ENCODE assay signal across 1 cellular context in the genomic region with DNA sequence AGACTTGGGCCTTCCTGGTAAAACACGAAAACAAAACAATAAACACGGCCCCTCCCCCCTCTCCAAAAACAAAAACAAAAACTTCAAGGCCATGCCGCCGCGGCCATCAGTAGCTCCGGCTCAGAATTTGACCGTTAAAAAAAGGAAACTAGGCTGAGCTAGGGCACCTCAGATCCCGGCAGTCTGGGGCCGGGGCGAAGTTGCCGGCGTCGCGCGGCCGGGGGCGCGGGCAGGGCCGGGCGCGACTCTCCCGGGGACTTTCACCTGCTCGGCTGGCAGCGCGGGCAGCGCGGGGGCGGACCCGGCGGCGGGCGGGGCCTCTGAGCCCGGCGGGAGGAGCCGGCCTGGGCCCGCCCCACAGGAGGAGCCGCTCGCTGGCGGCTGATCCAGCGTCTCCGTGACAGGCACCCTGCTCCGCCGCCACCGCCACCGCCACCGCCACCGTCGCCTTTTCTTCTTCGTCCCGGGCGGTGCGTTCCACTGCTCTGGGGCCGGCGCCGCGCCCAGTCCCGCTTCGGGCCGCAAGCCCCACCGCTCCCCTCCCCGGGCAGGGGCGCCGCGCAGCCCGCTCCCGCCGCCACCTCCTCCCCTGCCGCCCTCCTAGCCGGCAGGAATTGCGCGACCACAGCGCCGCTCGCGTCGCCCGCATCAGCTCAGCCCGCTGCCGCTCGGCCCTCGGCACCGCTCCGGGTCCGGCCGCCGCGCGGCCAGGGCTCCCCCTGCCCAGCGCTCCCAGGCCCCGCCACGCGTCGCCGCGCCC.
TF ChIP-seq lines count a peak whose summit lies in the region.

NOS1AP (plus strand) TSS at position 358 of the 760 bp plus-strand sequence. CDS start 487 bp downstream, outside the sequence.

TF ChIP-seq in HepG2, 621 proteins besides CTCF, POLR2A, EP300 and RAD21 (continued from another document and continues in another):
- TF ChIP-seq, protein P1, sequence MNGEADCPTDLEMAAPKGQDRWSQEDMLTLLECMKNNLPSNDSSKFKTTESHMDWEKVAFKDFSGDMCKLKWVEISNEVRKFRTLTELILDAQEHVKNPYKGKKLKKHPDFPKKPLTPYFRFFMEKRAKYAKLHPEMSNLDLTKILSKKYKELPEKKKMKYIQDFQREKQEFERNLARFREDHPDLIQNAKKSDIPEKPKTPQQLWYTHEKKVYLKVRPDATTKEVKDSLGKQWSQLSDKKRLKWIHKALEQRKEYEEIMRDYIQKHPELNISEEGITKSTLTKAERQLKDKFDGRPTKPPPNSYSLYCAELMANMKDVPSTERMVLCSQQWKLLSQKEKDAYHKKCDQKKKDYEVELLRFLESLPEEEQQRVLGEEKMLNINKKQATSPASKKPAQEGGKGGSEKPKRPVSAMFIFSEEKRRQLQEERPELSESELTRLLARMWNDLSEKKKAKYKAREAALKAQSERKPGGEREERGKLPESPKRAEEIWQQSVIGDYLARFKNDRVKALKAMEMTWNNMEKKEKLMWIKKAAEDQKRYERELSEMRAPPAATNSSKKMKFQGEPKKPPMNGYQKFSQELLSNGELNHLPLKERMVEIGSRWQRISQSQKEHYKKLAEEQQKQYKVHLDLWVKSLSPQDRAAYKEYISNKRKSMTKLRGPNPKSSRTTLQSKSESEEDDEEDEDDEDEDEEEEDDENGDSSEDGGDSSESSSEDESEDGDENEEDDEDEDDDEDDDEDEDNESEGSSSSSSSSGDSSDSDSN (CRISPR knock-in tag; IDR thresholded peaks at IDR 0.05): peak; percentile 77; the same call in 1 of the 2 replicates
- TF ChIP-seq YY1 (IDR thresholded peaks at IDR 0.05; ENCODE audit: insufficient read depth, insufficient replicate concordance, low read depth, low read length) (peak; percentile 39), ZMAT3 (CRISPR knock-in tag; conservative IDR thresholded peaks at IDR 0.05) (0 out of 2 replicates have a peak, but pooled peaks have one; percentile 25), ZNF619 (CRISPR knock-in tag; IDR thresholded peaks at IDR 0.05) (no peak), KAT8 (CRISPR knock-in tag; IDR thresholded peaks at IDR 0.05) (0 out of 2 replicates have a peak, but pooled peaks have one; percentile 38), REL (CRISPR knock-in tag; conservative IDR thresholded peaks at IDR 0.05) (no peak), CSRNP1 (CRISPR knock-in tag; IDR thresholded peaks at IDR 0.05) (no peak), PAX8 (CRISPR knock-in tag; IDR thresholded peaks at IDR 0.05; ENCODE audit: borderline replicate concordance) (peak; percentile 45; the same call in 1 of the 2 replicates), POLR2AphosphoS5 (IDR thresholded peaks at IDR 0.05; ENCODE audit: low read depth, low read length) (peak; percentile 63), PHF20 (CRISPR knock-in tag; IDR thresholded peaks at IDR 0.05) (0 out of 2 replicates have a peak, but pooled peaks have one; percentile 22), ZMYM3 (CRISPR knock-in tag; IDR thresholded peaks at IDR 0.05) (no peak), STAG1 (CRISPR knock-in tag; IDR thresholded peaks at IDR 0.05) (0 out of 2 replicates have a peak, but pooled peaks have one; percentile 8), ZNF558 (CRISPR knock-in tag; IDR thresholded peaks at IDR 0.05; ENCODE audit: borderline replicate concordance) (peak; percentile 60; the same call in 1 of the 2 replicates), MED1 (CRISPR knock-in tag; IDR thresholded peaks at IDR 0.05) (peak; percentile 26; the same call in 1 of the 2 replicates), ZNF205 (CRISPR knock-in tag; IDR thresholded peaks at IDR 0.05) (0 out of 2 replicates have a peak, but pooled peaks have one; percentile 32), ZNF350 (CRISPR knock-in tag; IDR thresholded peaks at IDR 0.05; ENCODE audit: borderline replicate concordance, low read depth) (no peak), FOXP4 (CRISPR knock-in tag; IDR thresholded peaks at IDR 0.05) (peak; percentile 53), ARNT2 (CRISPR knock-in tag; IDR thresholded peaks at IDR 0.05; ENCODE audit: low read depth) (peak; percentile 62), MBD4 (IDR thresholded peaks at IDR 0.05; ENCODE audit: borderline replicate concordance, low read length) (no peak), HMG20A (CRISPR knock-in tag; IDR thresholded peaks at IDR 0.05; ENCODE audit: borderline replicate concordance) (0 out of 2 replicates have a peak, but pooled peaks have one; percentile 13), POLR2G (IDR thresholded peaks at IDR 0.05; ENCODE audit: low read depth, low read length) (peak; percentile 74), ZGPAT (CRISPR knock-in tag; IDR thresholded peaks at IDR 0.05) (peak; percentile 51; the same call in 1 of the 2 replicates), ATF7-NPFF (CRISPR knock-in tag; IDR thresholded peaks at IDR 0.05; ENCODE audit: low read depth) (peak; percentile 86; the same call in 1 of the 2 replicates), SPEN (CRISPR knock-in tag; IDR thresholded peaks at IDR 0.05; ENCODE audit: low read depth) (peak; percentile 36; the same call in 1 of the 2 replicates), ZNF337 (CRISPR knock-in tag; IDR thresholded peaks at IDR 0.05; ENCODE audit: borderline replicate concordance, low read depth) (no peak), HNRNPLL (IDR thresholded peaks at IDR 0.05; ENCODE audit: low read depth, low read length, poor library complexity, severe bottlenecking) (peak; percentile 78), TMF1 (CRISPR knock-in tag; IDR thresholded peaks at IDR 0.05; ENCODE audit: low read depth) (peak; percentile 76; the same call in 1 of the 2 replicates), ZNF431 (CRISPR knock-in tag; IDR thresholded peaks at IDR 0.05; ENCODE audit: borderline replicate concordance, low read depth) (0 out of 2 replicates have a peak, but pooled peaks have one; percentile 67), ZBTB26 (CRISPR knock-in tag; IDR thresholded peaks at IDR 0.05; ENCODE audit: borderline replicate concordance) (no peak), HDAC1 (CRISPR knock-in tag; IDR thresholded peaks at IDR 0.05) (peak; percentile 43; the same call in 1 of the 2 replicates), KAT7 (CRISPR knock-in tag; IDR thresholded peaks at IDR 0.05; ENCODE audit: borderline replicate concordance) (0 out of 2 replicates have a peak, but pooled peaks have one; percentile 9), TAF1 (CRISPR knock-in tag; IDR thresholded peaks at IDR 0.05) (peak; percentile 28; the same call in 1 of the 2 replicates), ZNF691 (CRISPR knock-in tag; IDR thresholded peaks at IDR 0.05; ENCODE audit: borderline replicate concordance, low read depth) (no peak), CHCHD3 (CRISPR knock-in tag; IDR thresholded peaks at IDR 0.05) (0 out of 2 replicates have a peak, but pooled peaks have one; percentile 19), EEA1 (CRISPR knock-in tag; IDR thresholded peaks at IDR 0.05; ENCODE audit: borderline replicate concordance) (peak; percentile 30; the same call in 1 of the 2 replicates), SKI (IDR thresholded peaks at IDR 0.05; ENCODE audit: partially characterized antibody) (peak; percentile 55), GABPB1 (CRISPR knock-in tag; IDR thresholded peaks at IDR 0.05) (peak; percentile 32; the same call in 1 of the 2 replicates), DNMT1 (CRISPR knock-in tag; IDR thresholded peaks at IDR 0.05) (peak; percentile 83; the same call in 1 of the 2 replicates)
- TF ChIP-seq, protein P2, sequence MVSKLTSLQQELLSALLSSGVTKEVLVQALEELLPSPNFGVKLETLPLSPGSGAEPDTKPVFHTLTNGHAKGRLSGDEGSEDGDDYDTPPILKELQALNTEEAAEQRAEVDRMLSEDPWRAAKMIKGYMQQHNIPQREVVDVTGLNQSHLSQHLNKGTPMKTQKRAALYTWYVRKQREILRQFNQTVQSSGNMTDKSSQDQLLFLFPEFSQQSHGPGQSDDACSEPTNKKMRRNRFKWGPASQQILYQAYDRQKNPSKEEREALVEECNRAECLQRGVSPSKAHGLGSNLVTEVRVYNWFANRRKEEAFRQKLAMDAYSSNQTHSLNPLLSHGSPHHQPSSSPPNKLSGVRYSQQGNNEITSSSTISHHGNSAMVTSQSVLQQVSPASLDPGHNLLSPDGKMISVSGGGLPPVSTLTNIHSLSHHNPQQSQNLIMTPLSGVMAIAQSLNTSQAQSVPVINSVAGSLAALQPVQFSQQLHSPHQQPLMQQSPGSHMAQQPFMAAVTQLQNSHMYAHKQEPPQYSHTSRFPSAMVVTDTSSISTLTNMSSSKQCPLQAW (CRISPR knock-in tag; IDR thresholded peaks at IDR 0.05): 0 out of 2 replicates have a peak, but pooled peaks have one; percentile 26
- TF ChIP-seq, protein P3, sequence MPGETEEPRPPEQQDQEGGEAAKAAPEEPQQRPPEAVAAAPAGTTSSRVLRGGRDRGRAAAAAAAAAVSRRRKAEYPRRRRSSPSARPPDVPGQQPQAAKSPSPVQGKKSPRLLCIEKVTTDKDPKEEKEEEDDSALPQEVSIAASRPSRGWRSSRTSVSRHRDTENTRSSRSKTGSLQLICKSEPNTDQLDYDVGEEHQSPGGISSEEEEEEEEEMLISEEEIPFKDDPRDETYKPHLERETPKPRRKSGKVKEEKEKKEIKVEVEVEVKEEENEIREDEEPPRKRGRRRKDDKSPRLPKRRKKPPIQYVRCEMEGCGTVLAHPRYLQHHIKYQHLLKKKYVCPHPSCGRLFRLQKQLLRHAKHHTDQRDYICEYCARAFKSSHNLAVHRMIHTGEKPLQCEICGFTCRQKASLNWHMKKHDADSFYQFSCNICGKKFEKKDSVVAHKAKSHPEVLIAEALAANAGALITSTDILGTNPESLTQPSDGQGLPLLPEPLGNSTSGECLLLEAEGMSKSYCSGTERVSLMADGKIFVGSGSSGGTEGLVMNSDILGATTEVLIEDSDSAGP (CRISPR knock-in tag; IDR thresholded peaks at IDR 0.05; ENCODE audit: borderline replicate concordance): 0 out of 2 replicates have a peak, but pooled peaks have one; percentile 13
- TF ChIP-seq, protein P4, sequence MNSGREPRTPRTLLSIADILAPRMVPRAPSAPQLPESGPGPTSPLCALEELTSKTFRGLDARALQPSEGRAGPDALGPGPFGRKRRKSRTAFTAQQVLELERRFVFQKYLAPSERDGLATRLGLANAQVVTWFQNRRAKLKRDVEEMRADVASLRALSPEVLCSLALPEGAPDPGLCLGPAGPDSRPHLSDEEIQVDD (CRISPR knock-in tag; IDR thresholded peaks at IDR 0.05; ENCODE audit: borderline replicate concordance): no peak
- TF ChIP-seq, protein P5, sequence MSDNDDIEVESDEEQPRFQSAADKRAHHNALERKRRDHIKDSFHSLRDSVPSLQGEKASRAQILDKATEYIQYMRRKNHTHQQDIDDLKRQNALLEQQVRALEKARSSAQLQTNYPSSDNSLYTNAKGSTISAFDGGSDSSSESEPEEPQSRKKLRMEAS (IDR thresholded peaks at IDR 0.05): peak; percentile 78
- TF ChIP-seq, protein P6, sequence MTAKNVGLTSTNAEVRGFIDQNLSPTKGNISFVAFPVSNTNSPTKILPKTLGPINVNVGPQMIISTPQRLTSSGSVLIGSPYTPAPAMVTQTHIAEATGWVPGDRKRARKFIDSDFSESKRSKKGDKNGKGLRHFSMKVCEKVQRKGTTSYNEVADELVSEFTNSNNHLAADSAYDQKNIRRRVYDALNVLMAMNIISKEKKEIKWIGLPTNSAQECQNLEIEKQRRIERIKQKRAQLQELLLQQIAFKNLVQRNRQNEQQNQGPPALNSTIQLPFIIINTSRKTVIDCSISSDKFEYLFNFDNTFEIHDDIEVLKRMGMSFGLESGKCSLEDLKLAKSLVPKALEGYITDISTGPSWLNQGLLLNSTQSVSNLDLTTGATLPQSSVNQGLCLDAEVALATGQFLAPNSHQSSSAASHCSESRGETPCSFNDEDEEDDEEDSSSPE (CRISPR knock-in tag; IDR thresholded peaks at IDR 0.05): peak; percentile 14; the same call in 1 of the 2 replicates
